20 cellular contexts compared by ENCODE assay signal in the genomic region with DNA sequence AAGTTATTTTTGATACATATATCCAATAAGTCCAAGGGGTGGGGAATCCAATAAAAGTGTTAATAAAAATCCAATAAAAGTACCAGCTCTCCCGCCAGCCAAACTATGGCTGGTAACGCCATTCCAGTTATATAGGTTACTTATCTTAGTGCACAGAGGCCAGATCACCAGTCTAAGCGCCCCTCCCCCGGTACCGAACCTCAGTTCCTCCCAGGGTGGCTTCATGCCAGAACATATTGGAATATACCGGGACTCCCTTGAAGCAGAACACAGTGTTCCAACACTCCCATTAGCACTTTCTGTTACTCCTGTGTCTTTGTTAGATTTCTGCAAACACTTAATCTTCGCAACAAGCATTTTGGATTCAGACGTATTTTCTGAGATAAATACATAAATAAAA. TPM values are rescaled to one million over a fixed set of nuclear protein-coding genes. Genes with fewer than 3 reads are reported as not detected.
DNase-seq lines count a peak whose midpoint lies in the region; ATAC-seq and TF ChIP-seq lines count a peak whose summit lies in the region.
"Had no signal": no experiment of that assay in that cellular context is flagged by ENCODE, and none has a peak within 500 bp of the region (broad histone marks: within the 10 kb centered on the region; RNA-seq: fewer than 3 reads in every experiment).

No MANE protein-coding gene starts in this region.

- no peak for DNase-seq in activated CD4-positive, alpha-beta T cell treated with anti-CD3 and anti-CD28 coated beads, Interleukin-2, amount 10 ng/mL, durations not matched to agents 7 days and 5 days
- no peak for DNase-seq in activated CD4-positive, alpha-beta T cell treated with anti-CD3 and anti-CD28 coated beads, Interleukin-2, amount 50 U/mL, for 48 hours
- no peak for DNase-seq in naive B cell
- DNase-seq in glutamatergic neuron = no peak
- no peak for DNase-seq in stimulated activated naive CD8-positive, alpha-beta T cell treated with anti-CD3 and anti-CD28 coated beads, Interleukin-15, Interleukin-2, amounts not matched to agents 100 U/mL and 50 U/mL, for 24 hours
- DNase-seq: COR-L47, DMS79, HCEC 1CT, MG63, NCI-H1048, NCI-H1417 treated with DMSO at 0.1 percent for 48 hours, NCI-H187, NCI-H446, NCI-H69 had no signal

- POLR2A ChIA-PET in activated CD4-positive, alpha-beta T cell treated with anti-CD3 and anti-CD28 coated beads, Interleukin-2, amount 10 ng/mL, durations not matched to agents 7 days and 5 days (lab: Charles Lee) = no interaction called here

- no peaks in the 10 kb centered on the region for H3K27me3 Mint-ChIP-seq in activated CD4-positive, alpha-beta T cell treated with anti-CD3 and anti-CD28 coated beads, Interleukin-2, amount 10 ng/mL, durations not matched to agents 7 days and 5 days
- H3K27me3 Mint-ChIP-seq in naive B cell (no peaks in the 10 kb centered on the region), glutamatergic neuron (ENCODE audit: unreplicated experiment) (peaks cover 2% of the 10 kb centered on the region)

- ATAC-seq in naive B cell (ENCODE audit: low read depth in 2 of 2) (no peak), GM21723 (IDR thresholded peaks at IDR 0.05; ENCODE audit: unreplicated experiment) (no peak)
- no peak for ATAC-seq in stimulated activated naive CD8-positive, alpha-beta T cell treated with anti-CD3 and anti-CD28 coated beads, Interleukin-15, Interleukin-2, amounts not matched to agents 100 U/mL and 50 U/mL, for 24 hours
- ATAC-seq: GM12878, GM23338 had no signal

- peak overlapping the region; percentile 22; the same call in 1 of the 2 replicates for H3K27ac ChIP-seq in C4-2B
- H3K27ac ChIP-seq in VCaP = peak overlapping the region; percentile 48
- H3K27ac ChIP-seq: RWPE1 had no signal

- peaks cover 55% of the 10 kb centered on the region for H3K36me3 Mint-ChIP-seq in activated CD4-positive, alpha-beta T cell treated with anti-CD3 and anti-CD28 coated beads, Interleukin-2, amount 10 ng/mL, durations not matched to agents 7 days and 5 days (ENCODE audit: low read depth)
- peaks cover 4 to 7% of the 10 kb centered on the region in 2 donors for H3K36me3 Mint-ChIP-seq in naive B cell
- H3K36me3 Mint-ChIP-seq in glutamatergic neuron (ENCODE audit: unreplicated experiment) = no peaks in the 10 kb centered on the region

- H3K9me3 Mint-ChIP-seq in activated CD4-positive, alpha-beta T cell treated with anti-CD3 and anti-CD28 coated beads, Interleukin-2, amount 10 ng/mL, durations not matched to agents 7 days and 5 days = peaks cover 6% of the 10 kb centered on the region
- no peaks in the 10 kb centered on the region for H3K9me3 Mint-ChIP-seq in naive B cell
- H3K9me3 Mint-ChIP-seq in glutamatergic neuron (ENCODE audit: unreplicated experiment) = peaks cover 1% of the 10 kb centered on the region
- H3K9me3 Mint-ChIP-seq: GM23338 had no signal

- TF ChIP-seq CTCF in C4-2B (conservative IDR thresholded peaks at IDR 0.05) (no peak), VCaP (conservative IDR thresholded peaks at IDR 0.05) (no peak), glutamatergic neuron (IDR thresholded peaks at IDR 0.05; ENCODE audit: partially characterized antibody, unreplicated experiment) (no peak)

- no peak overlapping the region for H3K4me3 Mint-ChIP-seq in activated CD4-positive, alpha-beta T cell treated with anti-CD3 and anti-CD28 coated beads, Interleukin-2, amount 10 ng/mL, durations not matched to agents 7 days and 5 days
- peak overlapping the region in 5 of 8 donors; percentile 3 to 54 (median 29) for H3K4me3 Mint-ChIP-seq in naive B cell
- H3K4me3 Mint-ChIP-seq in glutamatergic neuron (ENCODE audit: unreplicated experiment) = no peak overlapping the region
- H3K4me3 Mint-ChIP-seq: GM23338 had no signal

- CTCF ChIA-PET in activated CD4-positive, alpha-beta T cell treated with anti-CD3 and anti-CD28 coated beads, Interleukin-2, amount 10 ng/mL, durations not matched to agents 7 days and 5 days (lab: Charles Lee) = interaction anchor here (0.6 kb wide), 2 partner anchors 38 to 229 kb away, joined by 3 to 4 read pairs; no protein-coding TSS in a partner anchor

- H3K4me1 Mint-ChIP-seq in activated CD4-positive, alpha-beta T cell treated with anti-CD3 and anti-CD28 coated beads, Interleukin-2, amount 10 ng/mL, durations not matched to agents 7 days and 5 days = peaks cover 44% of the 10 kb centered on the region
- H3K4me1 Mint-ChIP-seq in naive B cell (peaks cover 38 to 58% (median 53%) of the 10 kb centered on the region in 3 donors), glutamatergic neuron (ENCODE audit: low read depth, unreplicated experiment) (no peaks in the 10 kb centered on the region)
- H3K4me1 Mint-ChIP-seq: GM23338 had no signal

- peak overlapping the region; percentile 0 for H3K27ac Mint-ChIP-seq in activated CD4-positive, alpha-beta T cell treated with anti-CD3 and anti-CD28 coated beads, Interleukin-2, amount 10 ng/mL, durations not matched to agents 7 days and 5 days
- peak overlapping the region; percentile 7 to 95 (median 75) for H3K27ac Mint-ChIP-seq in naive B cell
- H3K27ac Mint-ChIP-seq in glutamatergic neuron (ENCODE audit: unreplicated experiment) = no peak overlapping the region
- H3K27ac Mint-ChIP-seq: GM23338 had no signal

RNA-seq across cellular contexts. Expression of a gene that starts 7.5 kb away (rescaled TPM):
- total RNA-seq in activated CD4-positive, alpha-beta T cell treated with anti-CD3 and anti-CD28 coated beads, Interleukin-2, amount 10 ng/mL, durations not matched to agents 7 days and 5 days = 10 to 100 TPM; 55.3 to 63.5 TPM
- polyA plus RNA-seq in naive B cell (ENCODE audit: low read depth in 6 of 6) = 100 to 1,000 TPM in 2 of 6 donors, 10 to 100 TPM in 4; 93.4 to 123 (median 95.2) TPM
- 65.0 TPM for total RNA-seq in glutamatergic neuron (ENCODE audit: unreplicated experiment)

RNA-seq across cellular contexts. Expression of a gene that starts 7.8 kb away (rescaled TPM):
- total RNA-seq in activated CD4-positive, alpha-beta T cell treated with anti-CD3 and anti-CD28 coated beads, Interleukin-2, amount 10 ng/mL, durations not matched to agents 7 days and 5 days = 1 to 10 TPM; 5.2 to 6.4 TPM
- polyA plus RNA-seq in naive B cell (ENCODE audit: low read depth in 6 of 6) = 1 to 10 TPM; 4.0 to 7.5 (median 5.7) TPM
- total RNA-seq in glutamatergic neuron (ENCODE audit: unreplicated experiment) = 7.5 TPM

Comparison
In these comparisons a context has a peak if more than half of its experiments do, and no peak if none do; other contexts are left out.
1. H3K4me3 Mint-ChIP-seq: peak in naive B cell (5 of 8); none in activated CD4-positive, alpha-beta T cell treated with anti-CD3 and anti-CD28 coated beads, Interleukin-2, amount 10 ng/mL, durations not matched to agents 7 days and 5 days (single experiment) and glutamatergic neuron (single experiment).